16 cellular contexts compared by ENCODE assay signal in genomic region chr5:150278916-150279315, GRCh38. TPM values are rescaled to one million over a fixed set of nuclear protein-coding genes. Genes with fewer than 3 reads are reported as not detected.
DNase-seq lines count a peak whose midpoint lies in the region; ATAC-seq and TF ChIP-seq lines count a peak whose summit lies in the region.
"Had no signal": no experiment of that assay in that cellular context is flagged by ENCODE, and none has a peak within 500 bp of the region (broad histone marks: within the 10 kb centered on the region; RNA-seq: fewer than 3 reads in every experiment).

No MANE protein-coding gene starts in this region.

- H3K27ac ChIP-seq in RWPE1 = peak overlapping the region; percentile 19
- H3K27ac ChIP-seq in osteoblast (ENCODE audit: low read depth, low read length) = no peak overlapping the region
- no peak overlapping the region for H3K27ac ChIP-seq in gastroesophageal sphincter
- H3K27ac ChIP-seq: gastrocnemius medialis had no signal

- TF ChIP-seq POLR2A in gastroesophageal sphincter (IDR thresholded peaks at IDR 0.05) = no peak

- H3K79me2 ChIP-seq in osteoblast (ENCODE audit: insufficient read depth, low read length) = no peaks in the 10 kb centered on the region

- H3K27me3 ChIP-seq in osteoblast (ENCODE audit: insufficient read depth, low read length) = no peaks in the 10 kb centered on the region
- no peaks in the 10 kb centered on the region for H3K27me3 ChIP-seq in gastroesophageal sphincter
- H3K27me3 ChIP-seq: gastrocnemius medialis had no signal

- peak overlapping the region; percentile 63 for H2AFZ ChIP-seq in osteoblast (ENCODE audit: low read length)

- POLR2A ChIA-PET in RWPE1 (lab: Yijun Ruan, JAX; ENCODE audit: low non-redundant PET) = no interaction called here

- H3K4me2 ChIP-seq in osteoblast (ENCODE audit: insufficient read depth, low read length) = no peak overlapping the region

- TF ChIP-seq CTCF in RWPE1 (conservative IDR thresholded peaks at IDR 0.05; ENCODE audit: low read depth) = no peak
- no peak for TF ChIP-seq CTCF in epithelial cell of esophagus (IDR thresholded peaks at IDR 0.05; ENCODE audit: insufficient read depth, low read depth, low read length, missing control alignments)
- TF ChIP-seq CTCF in osteoblast (IDR thresholded peaks at IDR 0.05; ENCODE audit: extremely low read depth, low read depth, low read length) = no peak
- TF ChIP-seq CTCF in gastroesophageal sphincter (IDR thresholded peaks at IDR 0.05) = no peak

- peak; percentile 76 for DNase-seq in GM04503 (ENCODE audit: low read depth)
- DNase-seq in RWPE1 (ENCODE audit: low spot score) = peak; percentile 49
- DNase-seq in epithelial cell of esophagus (ENCODE audit: low read depth) = peak; percentile 65
- DNase-seq in osteoblast (ENCODE audit: insufficient read length, low spot score, missing footprints) = peak; percentile 97
- DNase-seq in activated T-cell treated with anti-CD3 and anti-CD28 coated beads for 4 hours = no peak
- DNase-seq in NCI-H526 treated with DMSO at 0.1 percent for 48 hours (lab: John Stamatoyannopoulos, UW) = no peak
- DNase-seq: activated naive CD4-positive, alpha-beta T cell treated with anti-CD3 and anti-CD28 coated beads, Interleukin-2, amount 10 ng/mL, durations not matched to agents 7 days and 5 days; gastrocnemius medialis; NCI-H1048; retina; stimulated activated CD4-positive, alpha-beta T cell treated with anti-CD3 and anti-CD28 coated beads, Interleukin-4, amount 100 ng/mL, for 4 hours; stimulated activated naive CD4-positive, alpha-beta T cell had no signal

- H3K9me3 ChIP-seq in osteoblast (ENCODE audit: low read depth, low read length) (no peaks in the 10 kb centered on the region), gastroesophageal sphincter (no peaks in the 10 kb centered on the region)
- H3K9me3 ChIP-seq: gastrocnemius medialis had no signal

- H3K4me1 ChIP-seq in osteoblast (ENCODE audit: insufficient read depth, low read length) = peaks cover 15% of the 10 kb centered on the region
- no peaks in the 10 kb centered on the region for H3K4me1 ChIP-seq in gastroesophageal sphincter
- H3K4me1 ChIP-seq: gastrocnemius medialis had no signal

- no peak for TF ChIP-seq EP300 in gastroesophageal sphincter (IDR thresholded peaks at IDR 0.05)

- no peaks in the 10 kb centered on the region for H3K36me3 ChIP-seq in osteoblast (ENCODE audit: insufficient read depth, low read length)
- H3K36me3 ChIP-seq in gastroesophageal sphincter = no peaks in the 10 kb centered on the region
- H3K36me3 ChIP-seq: gastrocnemius medialis had no signal

- H4K20me1 ChIP-seq in osteoblast (ENCODE audit: insufficient read depth, low read length) = no peaks in the 10 kb centered on the region

- no peak overlapping the region for H3K4me3 ChIP-seq in epithelial cell of esophagus (ENCODE audit: low read length)
- no peak overlapping the region for H3K4me3 ChIP-seq in osteoblast (ENCODE audit: insufficient read depth, low read length)
- H3K4me3 ChIP-seq in gastroesophageal sphincter = no peak overlapping the region
- H3K4me3 ChIP-seq: gastrocnemius medialis had no signal

- WGBS in gastroesophageal sphincter (ENCODE audit: low coverage in 1 of 2), 2 donors = 89 to 100% methylated on average over 2 to 3 of the region's 6 CpGs

- CTCF ChIA-PET in RWPE1 (lab: Yijun Ruan, JAX) = interaction anchor here (0.6 kb wide), 1 partner anchor 220 kb away, joined by 7 read pairs; no protein-coding TSS in a partner anchor

- ATAC-seq in gastroesophageal sphincter (no peak), GM21619 (IDR thresholded peaks at IDR 0.05; ENCODE audit: unreplicated experiment) (no peak)
- ATAC-seq: gastrocnemius medialis, Right ventricle myocardium inferior had no signal

RNA-seq across cellular contexts. Expression of gene CAMK2A, which starts 10.7 kb away (rescaled TPM):
- total RNA-seq in osteoblast (0.36 and 0.88 TPM in 2 replicates), gastroesophageal sphincter (1 to 10 TPM; 1.4 to 6.9 (median 3.6) TPM)
- total RNA-seq: HT-29 had no signal

RNA-seq across cellular contexts. Expression of gene ARSI, which starts 23.8 kb away (rescaled TPM):
- total RNA-seq in osteoblast (4.7 and 6.5 TPM in 2 replicates), gastroesophageal sphincter (10 to 100 TPM in 1 of 4 donors, 1 to 10 TPM in 3; 3.1 to 11.6 (median 6.8) TPM)
- total RNA-seq: gastrocnemius medialis, HT-29 had no signal

Comparison
In these comparisons a context has a peak if more than half of its experiments do, and no peak if none do; other contexts are left out.
1. DNase-seq: peak in GM04503 (single experiment), RWPE1 (single experiment), epithelial cell of esophagus (single experiment) and osteoblast (single experiment); none in activated T-cell treated with anti-CD3 and anti-CD28 coated beads for 4 hours (single experiment) and NCI-H526 treated with DMSO at 0.1 percent for 48 hours (single experiment).